12 cellular contexts compared by ENCODE assay signal in genomic region chr3:156307704-156308103, GRCh38.
DNase-seq lines count a peak whose midpoint lies in the region; ATAC-seq and TF ChIP-seq lines count a peak whose summit lies in the region.
"Had no signal": no experiment of that assay in that cellular context is flagged by ENCODE, and none has a peak within 500 bp of the region (broad histone marks: within the 10 kb centered on the region; RNA-seq: fewer than 3 reads in every experiment).

No MANE protein-coding gene starts in this region.

- no peak overlapping the region for H3K4me3 ChIP-seq in stomach
- no peak overlapping the region for H3K4me3 ChIP-seq in naive thymus-derived CD4-positive, alpha-beta T cell (ENCODE audit: low read length)
- H3K4me3 ChIP-seq: GM12878 had no signal

- no peaks in the 10 kb centered on the region for H3K27me3 ChIP-seq in stomach
- H3K27me3 ChIP-seq in naive thymus-derived CD4-positive, alpha-beta T cell (ENCODE audit: control insufficient read depth in 2 of 2, insufficient read depth in 2 of 2, low read length in 2 of 2) = no peaks in the 10 kb centered on the region

- H3K36me3 Mint-ChIP-seq in MCF 10A (ENCODE audit: insufficient read depth, unreplicated experiment) = no peaks in the 10 kb centered on the region
- no peaks in the 10 kb centered on the region for H3K36me3 Mint-ChIP-seq in activated T-cell treated with anti-CD3 and anti-CD28 coated beads, Interleukin-2, amount 50 U/mL, for 24 hours (ENCODE audit: low read depth)
- no peaks in the 10 kb centered on the region for H3K36me3 Mint-ChIP-seq in naive thymus-derived CD4-positive, alpha-beta T cell
- H3K36me3 Mint-ChIP-seq: activated naive CD4-positive, alpha-beta T cell treated with anti-CD3 and anti-CD28 coated beads, Interleukin-2, amount 10 ng/mL, durations not matched to agents 7 days and 5 days had no signal

- DNase-seq in HS-27A (ENCODE audit: low read depth) = peak; percentile 76
- DNase-seq in MCF 10A (ENCODE audit: unreplicated experiment) = peak; percentile 83
- peak; percentile 78 for DNase-seq in left ventricle myocardium superior
- peak; percentile 88 for DNase-seq in stomach
- DNase-seq in activated T-cell treated with anti-CD3 and anti-CD28 coated beads, Interleukin-2, amount 50 U/mL, for 24 hours = no peak
- DNase-seq in NCI-H2171 (lab: John Stamatoyannopoulos, UW) = no peak
- no peak for DNase-seq in naive thymus-derived CD4-positive, alpha-beta T cell
- DNase-seq in RPMI8226 = no peak
- DNase-seq: activated CD4-positive, alpha-beta T cell treated with anti-CD3 and anti-CD28 coated beads for 1 hour; activated naive CD4-positive, alpha-beta T cell treated with anti-CD3 and anti-CD28 coated beads, Interleukin-2, amount 10 ng/mL, durations not matched to agents 7 days and 5 days; SIG-M5 had no signal

- H3K4me1 ChIP-seq in stomach = peaks cover 5 to 33% (median 27%) of the 10 kb centered on the region in 4 donors
- no peaks in the 10 kb centered on the region for H3K4me1 ChIP-seq in naive thymus-derived CD4-positive, alpha-beta T cell (ENCODE audit: control insufficient read depth in 2 of 2, insufficient read depth in 2 of 2, low read length in 2 of 2)

- peak overlapping the region in 2 of 5 donors; percentile 20 to 49 for H3K27ac ChIP-seq in stomach
- H3K27ac ChIP-seq in naive thymus-derived CD4-positive, alpha-beta T cell (ENCODE audit: low read depth, low read length) = no peak overlapping the region

- CTCF ChIA-PET in MCF 10A (lab: Yijun Ruan, JAX) = interaction anchor here (0.7 to 1.2 kb wide), 2 partner anchors 15 to 38 kb away, joined by 3 to 4 read pairs; no protein-coding TSS in a partner anchor
- CTCF ChIA-PET in naive thymus-derived CD4-positive, alpha-beta T cell (lab: Charles Lee) = no interaction called here

- intact Hi-C loops in MCF 10A (cut with micrococcal nuclease) = no loop called here
- intact Hi-C loops in left ventricle myocardium superior (cut with micrococcal nuclease) = no loop called here
- intact Hi-C loops in stomach (cut with DNase I; ENCODE audit: low total_unique reads) = no loop called here
- intact Hi-C loops in naive thymus-derived CD4-positive, alpha-beta T cell (cut with micrococcal nuclease) = no loop called here

- H3K4me1 Mint-ChIP-seq in MCF 10A (ENCODE audit: insufficient read depth, unreplicated experiment) = peaks cover 9% of the 10 kb centered on the region
- no peaks in the 10 kb centered on the region for H3K4me1 Mint-ChIP-seq in activated T-cell treated with anti-CD3 and anti-CD28 coated beads, Interleukin-2, amount 50 U/mL, for 24 hours (ENCODE audit: low read depth)
- H3K4me1 Mint-ChIP-seq in naive thymus-derived CD4-positive, alpha-beta T cell = no peaks in the 10 kb centered on the region
- H3K4me1 Mint-ChIP-seq: activated naive CD4-positive, alpha-beta T cell treated with anti-CD3 and anti-CD28 coated beads, Interleukin-2, amount 10 ng/mL, durations not matched to agents 7 days and 5 days had no signal

- no TSS peak for BruUV-seq in MCF 10A (replicated peaks; lab: Mats Ljungman, UMichigan)

- H3K36me3 ChIP-seq in stomach = no peaks in the 10 kb centered on the region
- H3K36me3 ChIP-seq in naive thymus-derived CD4-positive, alpha-beta T cell (ENCODE audit: control insufficient read depth in 2 of 3, insufficient read depth in 3 of 3, low read length in 3 of 3) = no peaks in the 10 kb centered on the region

- TF ChIP-seq CTCF in MCF 10A (IDR thresholded peaks at IDR 0.05; ENCODE audit: unreplicated experiment) (no peak), stomach (IDR thresholded peaks at IDR 0.05) (no peak)

- H3K9me3 Mint-ChIP-seq in MCF 10A (ENCODE audit: unreplicated experiment) = no peaks in the 10 kb centered on the region
- no peaks in the 10 kb centered on the region for H3K9me3 Mint-ChIP-seq in activated T-cell treated with anti-CD3 and anti-CD28 coated beads, Interleukin-2, amount 50 U/mL, for 24 hours
- H3K9me3 Mint-ChIP-seq in naive thymus-derived CD4-positive, alpha-beta T cell = no peaks in the 10 kb centered on the region
- H3K9me3 Mint-ChIP-seq: activated naive CD4-positive, alpha-beta T cell treated with anti-CD3 and anti-CD28 coated beads, Interleukin-2, amount 10 ng/mL, durations not matched to agents 7 days and 5 days had no signal

- POLR2A ChIA-PET in MCF 10A (lab: Yijun Ruan, JAX) = no interaction called here
- POLR2A ChIA-PET in naive thymus-derived CD4-positive, alpha-beta T cell (lab: Charles Lee) = no interaction called here

- H3K27ac Mint-ChIP-seq in MCF 10A (ENCODE audit: low read depth, unreplicated experiment) = no peak overlapping the region
- H3K27ac Mint-ChIP-seq in activated T-cell treated with anti-CD3 and anti-CD28 coated beads, Interleukin-2, amount 50 U/mL, for 24 hours = no peak overlapping the region
- no peak overlapping the region for H3K27ac Mint-ChIP-seq in naive thymus-derived CD4-positive, alpha-beta T cell
- H3K27ac Mint-ChIP-seq: activated naive CD4-positive, alpha-beta T cell treated with anti-CD3 and anti-CD28 coated beads, Interleukin-2, amount 10 ng/mL, durations not matched to agents 7 days and 5 days had no signal

- no peaks in the 10 kb centered on the region for H3K27me3 Mint-ChIP-seq in MCF 10A (ENCODE audit: insufficient read depth, unreplicated experiment)
- peaks cover 4% of the 10 kb centered on the region for H3K27me3 Mint-ChIP-seq in activated T-cell treated with anti-CD3 and anti-CD28 coated beads, Interleukin-2, amount 50 U/mL, for 24 hours
- peaks cover 4 to 18% (median 10%) of the 10 kb centered on the region in 5 donors for H3K27me3 Mint-ChIP-seq in naive thymus-derived CD4-positive, alpha-beta T cell

- H3K4me3 Mint-ChIP-seq in MCF 10A (ENCODE audit: unreplicated experiment) = no peak overlapping the region
- H3K4me3 Mint-ChIP-seq in activated T-cell treated with anti-CD3 and anti-CD28 coated beads, Interleukin-2, amount 50 U/mL, for 24 hours = no peak overlapping the region
- H3K4me3 Mint-ChIP-seq in naive thymus-derived CD4-positive, alpha-beta T cell = no peak overlapping the region
- H3K4me3 Mint-ChIP-seq: activated naive CD4-positive, alpha-beta T cell treated with anti-CD3 and anti-CD28 coated beads, Interleukin-2, amount 10 ng/mL, durations not matched to agents 7 days and 5 days had no signal

- H3K9me3 ChIP-seq in stomach = no peaks in the 10 kb centered on the region
- H3K9me3 ChIP-seq in naive thymus-derived CD4-positive, alpha-beta T cell (ENCODE audit: control insufficient read depth in 2 of 3, low read length in 3 of 3) = no peaks in the 10 kb centered on the region

- TF ChIP-seq POLR2A in stomach (IDR thresholded peaks at IDR 0.05) = no peak

- 17 to 29% (median 25%) methylated on average over 4 of the region's 4 CpGs for WGBS in stomach, 5 donors

- peak; percentile 74 for ATAC-seq in left ventricle myocardium superior
- ATAC-seq in naive thymus-derived CD4-positive, alpha-beta T cell = no peak
- ATAC-seq: GM12878 had no signal

- no peak for TF ChIP-seq EP300 in stomach (IDR thresholded peaks at IDR 0.05)

Comparison
In these comparisons a context has a peak if more than half of its experiments do, and no peak if none do; other contexts are left out.
1. DNase-seq: peak in HS-27A (single experiment), MCF 10A (single experiment), left ventricle myocardium superior (single experiment) and stomach (single experiment); none in activated T-cell treated with anti-CD3 and anti-CD28 coated beads, Interleukin-2, amount 50 U/mL, for 24 hours (single experiment), NCI-H2171 (single experiment), naive thymus-derived CD4-positive, alpha-beta T cell (0 of 9) and RPMI8226 (single experiment).